Comparison of ENCODE assay signal across 13 cellular contexts in the genomic region with DNA sequence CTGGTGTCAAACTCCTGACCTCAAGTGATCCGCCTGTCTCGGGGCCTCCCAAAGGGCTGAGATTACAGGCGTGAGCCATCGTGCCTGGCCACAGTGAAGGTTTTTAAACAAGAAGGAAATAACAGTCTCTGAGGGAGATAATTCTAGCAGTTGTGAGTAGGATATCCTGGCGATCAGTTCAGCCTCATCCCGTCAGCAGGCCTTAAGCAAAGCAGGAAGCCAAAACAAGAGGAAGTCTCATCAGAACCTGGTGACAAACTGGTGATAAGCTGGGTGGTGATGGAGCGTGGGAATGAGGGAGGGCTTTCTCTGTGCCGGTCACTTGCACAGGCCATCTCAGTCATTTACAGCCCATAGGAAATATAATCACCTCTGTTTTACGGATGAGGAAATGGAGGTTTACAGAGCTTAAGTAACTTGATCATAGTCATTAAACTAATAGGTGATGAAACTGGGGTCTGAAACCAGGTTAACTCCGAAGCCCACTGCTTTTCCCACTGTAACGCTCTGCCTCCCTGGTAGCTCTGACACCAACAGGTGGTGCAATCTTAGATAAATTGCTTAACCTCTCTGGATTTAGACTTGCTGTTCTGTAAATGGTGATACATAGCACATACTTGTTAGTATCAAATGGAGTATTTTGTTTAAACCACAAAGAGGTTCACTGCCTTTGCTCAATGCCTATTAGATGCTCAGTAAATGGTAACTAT. TPM values are rescaled to one million over a fixed set of nuclear protein-coding genes. Genes with fewer than 3 reads are reported as not detected.
A peak's percentile ranks its signal among the peaks of the same experiment; 100 is the strongest.
DNase-seq lines count a peak whose midpoint lies in the region; ATAC-seq, FAIRE-seq and TF ChIP-seq lines count a peak whose summit lies in the region.
"Had no signal": no experiment of that assay in that cellular context is flagged by ENCODE, and none has a peak within 500 bp of the region (broad histone marks: within the 10 kb centered on the region; RNA-seq: fewer than 3 reads in every experiment).

No MANE protein-coding gene starts in this region.

- POLR2A ChIA-PET in endothelial cell of umbilical vein (lab: Charles Lee) = no interaction called here

- WGBS in mesodermal cell (ENCODE audit: insufficient coverage in 2 of 2), 2 experiments = 44 to 50% methylated on average over 6 to 8 of the region's 11 CpGs

- no peak overlapping the region for H3K4me3 Mint-ChIP-seq in natural killer cell
- no peak overlapping the region for H3K4me3 Mint-ChIP-seq in natural killer cell treated with Interleukin-12 subunit alpha and Interleukin-12 subunit beta and Interleukin-15 and Interleukin-18, amount 100 ng/mL, for 72 hours
- H3K4me3 Mint-ChIP-seq: activated T-cell treated with anti-CD3 and anti-CD28 coated beads, Interleukin-2, amount 50 U/mL, for 4 hours had no signal

- H3K4me1 Mint-ChIP-seq in natural killer cell = peaks cover 0 to 14% of the 10 kb centered on the region in 2 donors
- H3K4me1 Mint-ChIP-seq in natural killer cell treated with Interleukin-12 subunit alpha and Interleukin-12 subunit beta and Interleukin-15 and Interleukin-18, amount 100 ng/mL, for 72 hours (ENCODE audit: low read depth in 2 of 2) = peaks cover 4 to 12% of the 10 kb centered on the region in 2 donors

- CTCF ChIA-PET in endothelial cell of umbilical vein (lab: Charles Lee) = interaction anchor here (1.2 to 1.8 kb wide), 3 partner anchors 11 to 109 kb away, joined by 3 to 9 read pairs (median 3); no protein-coding TSS in a partner anchor

- H3K4me1 ChIP-seq in endothelial cell of umbilical vein (ENCODE audit: control insufficient read depth, extremely low read depth, insufficient read depth, low read length) (peaks cover 5% of the 10 kb centered on the region), mesodermal cell (ENCODE audit: control insufficient read depth, insufficient read depth, low read length, poor library complexity, severe bottlenecking) (peaks cover 72% of the 10 kb centered on the region)

- H3K9me3 ChIP-seq in endothelial cell of umbilical vein (replicated peaks; ENCODE audit: control insufficient read depth, insufficient read depth, low read length) = no peaks in the 10 kb centered on the region
- H3K9me3 ChIP-seq in mesodermal cell (ENCODE audit: control insufficient read depth, low read length) = no peaks in the 10 kb centered on the region

- intact Hi-C loops in natural killer cell (cut with micrococcal nuclease) (loop anchor here (10.0 kb wide), 1 partner anchor 227 kb away; no protein-coding TSS in a partner anchor), endothelial cell of umbilical vein (cut with micrococcal nuclease) (no loop called here)

- H3K36me3 ChIP-seq in endothelial cell of umbilical vein (ENCODE audit: control insufficient read depth in 2 of 2, extremely low read depth in 1 of 2, insufficient read depth in 2 of 2, low read length in 2 of 2) (no peaks in the 10 kb centered on the region), mesodermal cell (ENCODE audit: control insufficient read depth, insufficient read depth, low read length) (peaks cover 46% of the 10 kb centered on the region)

- H3K9me3 Mint-ChIP-seq in natural killer cell = no peaks in the 10 kb centered on the region
- no peaks in the 10 kb centered on the region for H3K9me3 Mint-ChIP-seq in natural killer cell treated with Interleukin-12 subunit alpha and Interleukin-12 subunit beta and Interleukin-15 and Interleukin-18, amount 100 ng/mL, for 72 hours
- H3K9me3 Mint-ChIP-seq: activated T-cell treated with anti-CD3 and anti-CD28 coated beads, Interleukin-2, amount 50 U/mL, for 4 hours had no signal

- H3K27ac ChIP-seq in endothelial cell of umbilical vein (ENCODE audit: insufficient read depth, low read depth, low read length) = no peak overlapping the region
- peak overlapping the region; percentile 90 for H3K27ac ChIP-seq in mesodermal cell (ENCODE audit: low read depth, low read length, severe bottlenecking)

- no TSS peak for BruUV-seq in endothelial cell of umbilical vein (replicated peaks; lab: Mats Ljungman, UMichigan)

- H3K9ac ChIP-seq in endothelial cell of umbilical vein (replicated peaks; ENCODE audit: extremely low read depth, insufficient read depth, low read length) = no peak overlapping the region

- H3K36me3 Mint-ChIP-seq in natural killer cell = no peaks in the 10 kb centered on the region
- H3K36me3 Mint-ChIP-seq in natural killer cell treated with Interleukin-12 subunit alpha and Interleukin-12 subunit beta and Interleukin-15 and Interleukin-18, amount 100 ng/mL, for 72 hours = no peaks in the 10 kb centered on the region

- no peak overlapping the region for H3K27ac Mint-ChIP-seq in natural killer cell
- peak overlapping the region in 1 of 2 donors; percentile 38 for H3K27ac Mint-ChIP-seq in natural killer cell treated with Interleukin-12 subunit alpha and Interleukin-12 subunit beta and Interleukin-15 and Interleukin-18, amount 100 ng/mL, for 72 hours

- no peak for TF ChIP-seq CTCF in natural killer cell (IDR thresholded peaks at IDR 0.05)
- TF ChIP-seq CTCF in endothelial cell of umbilical vein (IDR thresholded peaks at IDR 0.05; ENCODE audit: extremely low read depth in 1 of 2, insufficient read depth in 1 of 2, low read depth in 1 of 2, low read length in 2 of 2) = no peak

- DNase-seq in natural killer cell = no peak
- no peak for DNase-seq in natural killer cell treated with Interleukin-12 subunit alpha and Interleukin-12 subunit beta and Interleukin-15 and Interleukin-18, amount 100 ng/mL, for 72 hours (ENCODE audit: low spot score)
- DNase-seq in endothelial cell of umbilical vein (ENCODE audit: low read depth, low spot score) = peak; percentile 18
- DNase-seq in NCI-H226 = no peak
- DNase-seq: activated T-cell treated with anti-CD3 and anti-CD28 coated beads, Interleukin-2, amount 50 U/mL, for 4 hours; NCI-H1436 treated with DMSO at 0.1 percent for 48 hours; stimulated activated CD4-positive, alpha-beta T cell treated with anti-CD3 and anti-CD28 coated beads, Interleukin-2, amount 100 ng/mL, for 48 hours; T1000 had no signal

- H3K9me1 ChIP-seq in endothelial cell of umbilical vein (replicated peaks; ENCODE audit: control insufficient read depth, extremely low read depth, insufficient read depth, low read length) = no peaks in the 10 kb centered on the region

- H2AFZ ChIP-seq in endothelial cell of umbilical vein (ENCODE audit: low read depth, low read length) = no peak overlapping the region

- dilution Hi-C loops in endothelial cell of umbilical vein (cut with MboI; ENCODE audit: extremely low pct_ligation_motif_present, low sequenced_read_pairs) = no loop called here

- no peak overlapping the region for H3K4me3 ChIP-seq in endothelial cell of umbilical vein (replicated peaks in 1 of 3; ENCODE audit: insufficient read depth in 1 of 3, low read depth in 1 of 3, low read length in 3 of 3)
- H3K4me3 ChIP-seq in mesodermal cell (ENCODE audit: extremely low read depth, insufficient read depth, low read length, poor library complexity, severe bottlenecking) = no peak overlapping the region

- H4K20me1 ChIP-seq in endothelial cell of umbilical vein (replicated peaks; ENCODE audit: control insufficient read depth, extremely low read depth, insufficient read depth, low read length) = no peaks in the 10 kb centered on the region

- TF ChIP-seq POLR2A in endothelial cell of umbilical vein (IDR thresholded peaks at IDR 0.05; ENCODE audit: low read depth, low read length) = no peak

- ATAC-seq in natural killer cell = peak in 2 of 3 donors; percentile 41 to 68
- no peak for ATAC-seq in natural killer cell treated with Interleukin-12 subunit alpha and Interleukin-12 subunit beta and Interleukin-15 and Interleukin-18, amount 100 ng/mL, for 72 hours
- no peak for ATAC-seq in GM19467 (IDR thresholded peaks at IDR 0.05; ENCODE audit: unreplicated experiment)
- no peak for ATAC-seq in HG03520 (IDR thresholded peaks at IDR 0.05; ENCODE audit: unreplicated experiment)
- ATAC-seq in GM18858 (IDR thresholded peaks at IDR 0.05; ENCODE audit: unreplicated experiment) = no peak
- ATAC-seq: activated T-cell treated with anti-CD3 and anti-CD28 coated beads, Interleukin-2, amount 50 U/mL, for 4 hours had no signal

- H3K4me2 ChIP-seq in endothelial cell of umbilical vein (ENCODE audit: insufficient read depth, low read length) = no peak overlapping the region

- peak; percentile 55 for FAIRE-seq in endothelial cell of umbilical vein (lab: Jason Lieb, UNC)

- H3K27me3 Mint-ChIP-seq in natural killer cell (ENCODE audit: low read depth in 2 of 2) = peaks cover 0 to 3% of the 10 kb centered on the region in 2 donors
- no peaks in the 10 kb centered on the region for H3K27me3 Mint-ChIP-seq in natural killer cell treated with Interleukin-12 subunit alpha and Interleukin-12 subunit beta and Interleukin-15 and Interleukin-18, amount 100 ng/mL, for 72 hours

- no peaks in the 10 kb centered on the region for H3K27me3 ChIP-seq in endothelial cell of umbilical vein (ENCODE audit: control insufficient read depth in 2 of 2, insufficient read depth in 2 of 2, low read length in 2 of 2)

- H3K79me2 ChIP-seq in endothelial cell of umbilical vein (ENCODE audit: control insufficient read depth, insufficient read depth, low read length) = no peaks in the 10 kb centered on the region

TF ChIP-seq in endothelial cell of umbilical vein, 7 proteins besides CTCF, POLR2A, EP300 and RAD21:
- TF ChIP-seq, protein P1, sequence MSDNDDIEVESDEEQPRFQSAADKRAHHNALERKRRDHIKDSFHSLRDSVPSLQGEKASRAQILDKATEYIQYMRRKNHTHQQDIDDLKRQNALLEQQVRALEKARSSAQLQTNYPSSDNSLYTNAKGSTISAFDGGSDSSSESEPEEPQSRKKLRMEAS (IDR thresholded peaks at IDR 0.05; ENCODE audit: insufficient read depth, insufficient read length) = no peak
- no peak for TF ChIP-seq POLR2AphosphoS5 (IDR thresholded peaks at IDR 0.05; ENCODE audit: insufficient read depth, low read depth, low read length)
- no peak for TF ChIP-seq EZH2 (IDR thresholded peaks at IDR 0.05; ENCODE audit: borderline replicate concordance, low read depth, low read length, severe bottlenecking)
- no peak for TF ChIP-seq JUN (IDR thresholded peaks at IDR 0.05; ENCODE audit: borderline replicate concordance, insufficient read depth, insufficient read length, low read depth)

RNA-seq across cellular contexts. Expression of gene A3GALT2, which starts 40.8 kb away (rescaled TPM):
- total RNA-seq in natural killer cell (not detected), endothelial cell of umbilical vein (not detected in 2 replicates)
- total RNA-seq in natural killer cell treated with Interleukin-12 subunit alpha and Interleukin-12 subunit beta and Interleukin-15 and Interleukin-18, amount 100 ng/mL, for 72 hours = not detected
- polyA plus RNA-seq in endothelial cell of umbilical vein = 0.11 TPM in 1 of 2 replicates, not detected in the other
- polyA plus RNA-seq in endothelial cell of umbilical vein (2011; cell fraction: cytosol; rRNA removed) = not detected in 2 replicates
- polyA plus RNA-seq in endothelial cell of umbilical vein (2011; cell fraction: nucleus; rRNA removed) = not detected in 2 replicates
- polyA plus RNA-seq in endothelial cell of umbilical vein (2012) = not detected in 2 replicates
- polyA minus RNA-seq in endothelial cell of umbilical vein = not detected in 2 replicates
- polyA minus RNA-seq in endothelial cell of umbilical vein (2011; cell fraction: cytosol; rRNA and poly(A)+ RNA removed) = not detected
- 0.43 TPM in 1 of 2 replicates, not detected in the other for polyA minus RNA-seq in endothelial cell of umbilical vein (2011; cell fraction: nucleus; rRNA and poly(A)+ RNA removed)
- polyA plus RNA-seq in mesodermal cell (2013, experiment 1 of 2) = not detected
- polyA plus RNA-seq in mesodermal cell (2013, experiment 2 of 2) = not detected
- total RNA-seq: G401 had no signal

Comparison
In these comparisons a context has a peak if more than half of its experiments do, and no peak if none do; other contexts are left out.
1. ATAC-seq: peak in natural killer cell (2 of 3); none in natural killer cell treated with Interleukin-12 subunit alpha and Interleukin-12 subunit beta and Interleukin-15 and Interleukin-18, amount 100 ng/mL, for 72 hours (0 of 2), GM19467 (single experiment), HG03520 (single experiment) and GM18858 (single experiment).